10 cellular contexts compared by ENCODE assay signal in genomic region chr12:56046027-56046780, GRCh38. TPM values are rescaled to one million over a fixed set of nuclear protein-coding genes. Genes with fewer than 3 reads are reported as not detected.
DNase-seq lines count a peak whose midpoint lies in the region; ATAC-seq and TF ChIP-seq lines count a peak whose summit lies in the region.
"Had no signal": no experiment of that assay in that cellular context is flagged by ENCODE, and none has a peak within 500 bp of the region (broad histone marks: within the 10 kb centered on the region; RNA-seq: fewer than 3 reads in every experiment).

No MANE protein-coding gene starts in this region.

- RAD21 ChIA-PET in HCT116 (lab: Charles Lee; ENCODE audit: low non-redundant PET in 1 of 2, low total read pairs in 2 of 2, uncharacterized antibody in 2 of 2, unreplicated experiment in 2 of 2) = no interaction called here

- peaks cover 22% of the 10 kb centered on the region for H3K4me1 ChIP-seq in DOHH2 (ENCODE audit: control insufficient read depth, low read length)
- peaks cover 6 to 31% of the 10 kb centered on the region in 2 experiments; a peak in 3 of 4 replicates for H3K4me1 ChIP-seq in HCT116 (ENCODE audit: control insufficient read depth in 1 of 2, insufficient read depth in 2 of 2, low read length in 2 of 2)
- H3K4me1 ChIP-seq in mesodermal cell (ENCODE audit: control insufficient read depth, insufficient read depth, low read length, poor library complexity, severe bottlenecking) = peaks cover 6% of the 10 kb centered on the region

- H3K36me3 Mint-ChIP-seq in activated T-helper 1 cell treated with anti-CD3 and anti-CD28 coated beads, Interleukin-12 subunit alpha, Interleukin-12 subunit beta, Interleukin-2, Interleukin-4 antibody, amounts not matched to agents 30 ng/mL and 10 ng/mL and 1 ng/mL, durations not matched to agents 14 hours and 24 hours and 36 hours (ENCODE audit: low read depth) = peaks cover 31% of the 10 kb centered on the region

- no peak overlapping the region for H3K4me3 Mint-ChIP-seq in activated T-helper 1 cell treated with anti-CD3 and anti-CD28 coated beads, Interleukin-12 subunit alpha, Interleukin-12 subunit beta, Interleukin-2, Interleukin-4 antibody, amounts not matched to agents 30 ng/mL and 10 ng/mL and 1 ng/mL, durations not matched to agents 14 hours and 24 hours and 36 hours

- WGBS in mesodermal cell (ENCODE audit: insufficient coverage in 2 of 2), 2 experiments = 83 to 84% methylated on average over 6 to 7 of the region's 9 CpGs

- H3K4me1 Mint-ChIP-seq in activated T-helper 1 cell treated with anti-CD3 and anti-CD28 coated beads, Interleukin-12 subunit alpha, Interleukin-12 subunit beta, Interleukin-2, Interleukin-4 antibody, amounts not matched to agents 30 ng/mL and 10 ng/mL and 1 ng/mL, durations not matched to agents 14 hours and 24 hours and 36 hours (ENCODE audit: low read depth) = peaks cover 24% of the 10 kb centered on the region

- H3K4me3 ChIP-seq in DOHH2 (ENCODE audit: low read length) (no peak overlapping the region), HCT116 (replicated peaks in 1 of 2; ENCODE audit: low read depth in 1 of 2, low read length in 2 of 2) (no peak overlapping the region), mesodermal cell (ENCODE audit: extremely low read depth, insufficient read depth, low read length, poor library complexity, severe bottlenecking) (no peak overlapping the region)
- H3K4me3 ChIP-seq: tibial artery had no signal

- H2AFZ ChIP-seq in HCT116 (ENCODE audit: low read depth, low read length, poor library complexity, severe bottlenecking) = no peak overlapping the region

- no peaks in the 10 kb centered on the region for H3K27me3 Mint-ChIP-seq in activated T-helper 1 cell treated with anti-CD3 and anti-CD28 coated beads, Interleukin-12 subunit alpha, Interleukin-12 subunit beta, Interleukin-2, Interleukin-4 antibody, amounts not matched to agents 30 ng/mL and 10 ng/mL and 1 ng/mL, durations not matched to agents 14 hours and 24 hours and 36 hours (ENCODE audit: insufficient read depth)

- no peak for TF ChIP-seq CTCF in DOHH2 (IDR thresholded peaks at IDR 0.05; ENCODE audit: low read depth, low read length, poor library complexity, severe bottlenecking)
- TF ChIP-seq CTCF in HCT116 (IDR thresholded peaks at IDR 0.05 in 2 of 3, conservative IDR thresholded peaks at IDR 0.05 in 1 of 3; ENCODE audit: borderline replicate concordance in 1 of 3, insufficient read depth in 1 of 3, low read depth in 2 of 3, low read length in 2 of 3) = no peak

- H3K9ac ChIP-seq in HCT116 (ENCODE audit: low read length) = no peak overlapping the region

- no peaks in the 10 kb centered on the region for H3K9me3 Mint-ChIP-seq in activated T-helper 1 cell treated with anti-CD3 and anti-CD28 coated beads, Interleukin-12 subunit alpha, Interleukin-12 subunit beta, Interleukin-2, Interleukin-4 antibody, amounts not matched to agents 30 ng/mL and 10 ng/mL and 1 ng/mL, durations not matched to agents 14 hours and 24 hours and 36 hours
- H3K9me3 Mint-ChIP-seq: nephron had no signal

- H3K27ac ChIP-seq in DOHH2 (ENCODE audit: low read depth, low read length) = peak overlapping the region; percentile 55
- H3K27ac ChIP-seq in HCT116 (ENCODE audit: low read depth, low read length) = peak overlapping the region; percentile 46
- H3K27ac ChIP-seq in mesodermal cell (ENCODE audit: low read depth, low read length, severe bottlenecking) = peak overlapping the region; percentile 49
- H3K27ac ChIP-seq: tibial artery had no signal

- intact Hi-C loops in HCT116 (cut with micrococcal nuclease) = loop anchor here (2.0 kb wide), 2 partner anchors 59 to 73 kb away; partner anchors contain the start of genes PA2G4 and ZC3H10
- intact Hi-C loops in activated T-helper 1 cell treated with anti-CD3 and anti-CD28 coated beads, Interleukin-12 subunit alpha, Interleukin-12 subunit beta, Interleukin-2, Interleukin-4 antibody, amounts not matched to agents 30 ng/mL and 10 ng/mL and 1 ng/mL, durations not matched to agents 14 hours and 24 hours and 36 hours (cut with micrococcal nuclease) = loop anchor here (2.0 to 10.0 kb wide), 2 partner anchors 107 to 139 kb away; partner anchors contain the start of genes MYL6B and SMARCC2

- no peak for TF ChIP-seq POLR2A in HCT116 (IDR thresholded peaks at IDR 0.05; ENCODE audit: borderline replicate concordance, extremely low read depth, insufficient read depth, insufficient read length)

- DNase-seq in HCT116 (ENCODE audit: low read depth, low spot score) (no peak), AG08395 (ENCODE audit: low spot score) (no peak)
- no peak for DNase-seq in activated T-helper 1 cell treated with anti-CD3 and anti-CD28 coated beads, Interleukin-12 subunit alpha, Interleukin-12 subunit beta, Interleukin-2, Interleukin-4 antibody, amounts not matched to agents 30 ng/mL and 10 ng/mL and 1 ng/mL, durations not matched to agents 14 hours and 24 hours and 36 hours (ENCODE audit: low spot score)

- no peak for TF ChIP-seq RAD21 in HCT116 (IDR thresholded peaks at IDR 0.05; ENCODE audit: low read depth)

- CTCF ChIA-PET in HCT116 (lab: Charles Lee) = interaction anchor here (0.8 to 2.4 kb wide), 7 partner anchors 14 to 308 kb away, joined by 3 to 13 read pairs (median 5); partner anchors contain the start of genes PA2G4 and ZC3H10

- H3K79me2 ChIP-seq in DOHH2 (ENCODE audit: control insufficient read depth, low read length) = peaks cover 24% of the 10 kb centered on the region
- H3K79me2 ChIP-seq in HCT116 (ENCODE audit: insufficient read depth, low read length) = peaks cover 23% of the 10 kb centered on the region

- ATAC-seq in HCT116 (peak; percentile 1; the same call in 1 of the 2 replicates), HG02981 (IDR thresholded peaks at IDR 0.05; ENCODE audit: unreplicated experiment) (no peak), GM19328 (IDR thresholded peaks at IDR 0.05; ENCODE audit: unreplicated experiment) (no peak)
- ATAC-seq in activated CD4-positive, CD25-positive, alpha-beta regulatory T cell treated with anti-CD3 and anti-CD28 coated beads, Interleukin-2, amount 50 U/mL, for 24 hours = no peak

- H4K20me1 ChIP-seq in DOHH2 (ENCODE audit: control insufficient read depth, insufficient read depth, low read depth, low read length) (peaks cover 8% of the 10 kb centered on the region; the same call in 1 of the 2 replicates), HCT116 (ENCODE audit: insufficient read depth) (peaks cover 14% of the 10 kb centered on the region; the same call in 1 of the 2 replicates)

- peak overlapping the region; percentile 76 for H3K27ac Mint-ChIP-seq in activated T-helper 1 cell treated with anti-CD3 and anti-CD28 coated beads, Interleukin-12 subunit alpha, Interleukin-12 subunit beta, Interleukin-2, Interleukin-4 antibody, amounts not matched to agents 30 ng/mL and 10 ng/mL and 1 ng/mL, durations not matched to agents 14 hours and 24 hours and 36 hours

- peak overlapping the region; percentile 44 for H3K4me2 ChIP-seq in DOHH2 (ENCODE audit: low read length)
- H3K4me2 ChIP-seq in HCT116 (ENCODE audit: low read length) = no peak overlapping the region

- H3K36me3 ChIP-seq in DOHH2 (ENCODE audit: control insufficient read depth, low read length) = peaks cover 42% of the 10 kb centered on the region
- peaks cover 14 to 31% of the 10 kb centered on the region in 2 experiments; a peak in 3 of 4 replicates for H3K36me3 ChIP-seq in HCT116 (ENCODE audit: control insufficient read depth in 1 of 2, insufficient read depth in 2 of 2, low read length in 2 of 2)
- peaks cover 37% of the 10 kb centered on the region for H3K36me3 ChIP-seq in mesodermal cell (ENCODE audit: control insufficient read depth, insufficient read depth, low read length)

- H3F3A ChIP-seq in DOHH2 (ENCODE audit: control insufficient read depth, insufficient read depth) = peaks cover 49% of the 10 kb centered on the region

- H3K9me2 ChIP-seq in DOHH2 (replicated peaks; ENCODE audit: control insufficient read depth, low read length) = no peaks in the 10 kb centered on the region
- H3K9me2 ChIP-seq in HCT116 (ENCODE audit: insufficient read depth) = no peaks in the 10 kb centered on the region

- no peaks in the 10 kb centered on the region for H3K9me3 ChIP-seq in DOHH2 (ENCODE audit: control insufficient read depth, insufficient read depth, low read length)
- H3K9me3 ChIP-seq in HCT116 (ENCODE audit: control insufficient read depth in 1 of 2, insufficient read depth in 1 of 2, low read depth in 1 of 2, low read length in 2 of 2) = no peaks in the 10 kb centered on the region
- no peaks in the 10 kb centered on the region for H3K9me3 ChIP-seq in mesodermal cell (ENCODE audit: control insufficient read depth, low read length)
- H3K9me3 ChIP-seq: tibial artery had no signal

- POLR2A ChIA-PET in HCT116 (lab: Charles Lee) = interaction anchor here (1.0 to 3.6 kb wide), 6 partner anchors 11 to 217 kb away, joined by 3 to 19 read pairs (median 4); partner anchors contain the start of genes DNAJC14, ESYT1, RPL41 and SUOX

- no TSS peak for BruUV-seq in HCT116 (replicated peaks; lab: Mats Ljungman, UMichigan)

- H3K27me3 ChIP-seq in DOHH2 (ENCODE audit: control insufficient read depth, low read length) = no peaks in the 10 kb centered on the region
- H3K27me3 ChIP-seq in HCT116 (ENCODE audit: insufficient read depth, low read length) = no peaks in the 10 kb centered on the region
- H3K27me3 ChIP-seq: tibial artery had no signal

RNA-seq across cellular contexts. Expression of gene RPS26, which starts 4.5 kb away (rescaled TPM):
- 70.2 TPM for total RNA-seq in HCT116 (2021; ENCODE audit: unreplicated experiment)
- 1,152 and 1,325 TPM in 2 replicates for polyA plus RNA-seq in HCT116 (2012)
- total RNA-seq in activated T-helper 1 cell treated with anti-CD3 and anti-CD28 coated beads, Interleukin-12 subunit alpha, Interleukin-12 subunit beta, Interleukin-2, Interleukin-4 antibody, amounts not matched to agents 30 ng/mL and 10 ng/mL and 1 ng/mL, durations not matched to agents 14 hours and 24 hours and 36 hours = 35.4 and 38.2 TPM in 2 replicates
- 2,353 TPM for polyA plus RNA-seq in mesodermal cell (2013, experiment 1 of 2)
- 2,122 TPM for polyA plus RNA-seq in mesodermal cell (2013, experiment 2 of 2)

RNA-seq across cellular contexts. Expression of gene IKZF4, which starts 25.4 kb away (rescaled TPM):
- 8.5 TPM for total RNA-seq in HCT116 (2021; ENCODE audit: unreplicated experiment)
- polyA plus RNA-seq in HCT116 (2012) = 3.2 and 4.8 TPM in 2 replicates
- 31.9 and 35.7 TPM in 2 replicates for total RNA-seq in activated T-helper 1 cell treated with anti-CD3 and anti-CD28 coated beads, Interleukin-12 subunit alpha, Interleukin-12 subunit beta, Interleukin-2, Interleukin-4 antibody, amounts not matched to agents 30 ng/mL and 10 ng/mL and 1 ng/mL, durations not matched to agents 14 hours and 24 hours and 36 hours
- polyA plus RNA-seq in mesodermal cell (2013, experiment 1 of 2) = 10.2 TPM
- polyA plus RNA-seq in mesodermal cell (2013, experiment 2 of 2) = 9.7 TPM

RNA-seq across cellular contexts. Expression of gene ERBB3, which starts 33.8 kb away (rescaled TPM):
- total RNA-seq in HCT116 (2021; ENCODE audit: unreplicated experiment) = 39.7 TPM
- polyA plus RNA-seq in HCT116 (2012) = 31.7 and 32.9 TPM in 2 replicates
- 0.51 and 0.65 TPM in 2 replicates for total RNA-seq in activated T-helper 1 cell treated with anti-CD3 and anti-CD28 coated beads, Interleukin-12 subunit alpha, Interleukin-12 subunit beta, Interleukin-2, Interleukin-4 antibody, amounts not matched to agents 30 ng/mL and 10 ng/mL and 1 ng/mL, durations not matched to agents 14 hours and 24 hours and 36 hours
- polyA plus RNA-seq in mesodermal cell (2013, experiment 1 of 2) = 22.3 TPM
- 17.1 TPM for polyA plus RNA-seq in mesodermal cell (2013, experiment 2 of 2)

RNA-seq across cellular contexts. Expression of gene SUOX, which starts 49.1 kb away (rescaled TPM):
- total RNA-seq in HCT116 (2021; ENCODE audit: unreplicated experiment) = 18.0 TPM
- 12.4 and 13.3 TPM in 2 replicates for polyA plus RNA-seq in HCT116 (2012)
- 12.0 and 12.9 TPM in 2 replicates for total RNA-seq in activated T-helper 1 cell treated with anti-CD3 and anti-CD28 coated beads, Interleukin-12 subunit alpha, Interleukin-12 subunit beta, Interleukin-2, Interleukin-4 antibody, amounts not matched to agents 30 ng/mL and 10 ng/mL and 1 ng/mL, durations not matched to agents 14 hours and 24 hours and 36 hours
- polyA plus RNA-seq in mesodermal cell (2013, experiment 1 of 2) = 17.1 TPM
- polyA plus RNA-seq in mesodermal cell (2013, experiment 2 of 2) = 16.0 TPM

RNA-seq across cellular contexts. Expression of gene PA2G4, which starts 58.2 kb away (rescaled TPM):
- total RNA-seq in HCT116 (2021; ENCODE audit: unreplicated experiment) = 302 TPM
- polyA plus RNA-seq in HCT116 (2012) = 297 and 338 TPM in 2 replicates
- 404 and 419 TPM in 2 replicates for total RNA-seq in activated T-helper 1 cell treated with anti-CD3 and anti-CD28 coated beads, Interleukin-12 subunit alpha, Interleukin-12 subunit beta, Interleukin-2, Interleukin-4 antibody, amounts not matched to agents 30 ng/mL and 10 ng/mL and 1 ng/mL, durations not matched to agents 14 hours and 24 hours and 36 hours
- polyA plus RNA-seq in mesodermal cell (2013, experiment 1 of 2) = 162 TPM
- 143 TPM for polyA plus RNA-seq in mesodermal cell (2013, experiment 2 of 2)

Comparison
In these comparisons a context has a peak if more than half of its experiments do, and no peak if none do; other contexts are left out.
1. RNA of gene ERBB3, which starts 33.8 kb away (total RNA-seq): 39.7 TPM in HCT116 (single experiment); 0.51 to 0.65 TPM in activated T-helper 1 cell treated with anti-CD3 and anti-CD28 coated beads, Interleukin-12 subunit alpha, Interleukin-12 subunit beta, Interleukin-2, Interleukin-4 antibody, amounts not matched to agents 30 ng/mL and 10 ng/mL and 1 ng/mL, durations not matched to agents 14 hours and 24 hours and 36 hours; every median in the first group is over 10 times any median in the second.
2. Peak in every context shown above with its lines, with median percentiles within 50 percentile points of each other: H3K27ac ChIP-seq.